8 cellular contexts compared by ENCODE assay signal in genomic region chr3:193240436-193240849, GRCh38. TPM values are rescaled to one million over a fixed set of nuclear protein-coding genes. Genes with fewer than 3 reads are reported as not detected.
A peak's percentile ranks its signal among the peaks of the same experiment; 100 is the strongest.
DNase-seq lines count a peak whose midpoint lies in the region; ATAC-seq and TF ChIP-seq lines count a peak whose summit lies in the region.

No MANE protein-coding gene starts in this region.

- TF ChIP-seq POLR2A in Peyer's patch (IDR thresholded peaks at IDR 0.05) = no peak

- H3K27me3 Mint-ChIP-seq in endothelial cell (ENCODE audit: unreplicated experiment) = no peaks in the 10 kb centered on the region
- peaks cover 30 to 49% (median 35%) of the 10 kb centered on the region in 5 donors for H3K27me3 Mint-ChIP-seq in naive thymus-derived CD8-positive, alpha-beta T cell

- H3K36me3 Mint-ChIP-seq in endothelial cell (ENCODE audit: low read depth, unreplicated experiment) = no peaks in the 10 kb centered on the region
- H3K36me3 Mint-ChIP-seq in naive thymus-derived CD8-positive, alpha-beta T cell = peaks cover 0 to 4% (median 0%) of the 10 kb centered on the region in 3 donors

- no peaks in the 10 kb centered on the region for H3K9me3 ChIP-seq in MG63
- no peaks in the 10 kb centered on the region for H3K9me3 ChIP-seq in Peyer's patch

- no peak overlapping the region for H3K27ac ChIP-seq in Peyer's patch

- peaks cover 0 to 6% (median 0%) of the 10 kb centered on the region in 4 donors for H3K4me1 ChIP-seq in Peyer's patch

- H3K36me3 ChIP-seq in MG63 (no peaks in the 10 kb centered on the region), Peyer's patch (no peaks in the 10 kb centered on the region)

- H3K27me3 ChIP-seq in MG63 (no peaks in the 10 kb centered on the region), Peyer's patch (no peaks in the 10 kb centered on the region)

- POLR2A ChIA-PET in naive thymus-derived CD8-positive, alpha-beta T cell (lab: Charles Lee) = no interaction called here

- DNase-seq in CMK (ENCODE audit: low read depth) (peak; percentile 18), MG63 (no peak), endothelial cell (ENCODE audit: low spot score) (peak; percentile 11), activated gamma-delta T cell treated with Interleukin-2 at 50 U/mL for 16 hours (no peak), DMS53 (lab: John Stamatoyannopoulos, UW) (no peak), Peyer's patch (no peak)
- no peak for DNase-seq in naive thymus-derived CD8-positive, alpha-beta T cell
- DNase-seq in central memory CD4-positive, alpha-beta T cell = no peak

- H3K4me3 Mint-ChIP-seq in endothelial cell (ENCODE audit: unreplicated experiment) = peak overlapping the region; percentile 93
- H3K4me3 Mint-ChIP-seq in naive thymus-derived CD8-positive, alpha-beta T cell = peak overlapping the region in 7 of 10 donors; percentile 5 to 64 (median 52)

- H3K27ac Mint-ChIP-seq in endothelial cell (ENCODE audit: unreplicated experiment) = no peak overlapping the region
- no peak overlapping the region for H3K27ac Mint-ChIP-seq in naive thymus-derived CD8-positive, alpha-beta T cell

- TF ChIP-seq CTCF in endothelial cell (IDR thresholded peaks at IDR 0.05; ENCODE audit: unreplicated experiment) (no peak), Peyer's patch (IDR thresholded peaks at IDR 0.05) (no peak)

- H3K4me3 ChIP-seq in MG63 (peak overlapping the region; percentile 62), Peyer's patch (peak overlapping the region in 2 of 4 donors; percentile 43 to 49)

- ATAC-seq in naive thymus-derived CD8-positive, alpha-beta T cell = no peak

- H3K9me3 Mint-ChIP-seq in endothelial cell (ENCODE audit: unreplicated experiment) = no peaks in the 10 kb centered on the region
- peaks cover 0 to 12% (median 1%) of the 10 kb centered on the region in 9 donors for H3K9me3 Mint-ChIP-seq in naive thymus-derived CD8-positive, alpha-beta T cell

- peaks cover 6% of the 10 kb centered on the region for H3K4me1 Mint-ChIP-seq in endothelial cell (ENCODE audit: unreplicated experiment)
- H3K4me1 Mint-ChIP-seq in naive thymus-derived CD8-positive, alpha-beta T cell = peaks cover 0 to 8% (median 3%) of the 10 kb centered on the region in 4 donors

RNA-seq across cellular contexts. Expression of gene PLAAT1, which starts 0.6 kb away (rescaled TPM):
- total RNA-seq in MG63 (2014; rRNA removed; shearing (Covaris generic); ENCODE audit: low replicate concordance) = 16.7 and 19.1 TPM in 2 replicates
- total RNA-seq in endothelial cell (ENCODE audit: unreplicated experiment) (1.7 TPM), Peyer's patch (not detected)
- not detected for total RNA-seq in naive thymus-derived CD8-positive, alpha-beta T cell
- polyA plus RNA-seq in naive thymus-derived CD8-positive, alpha-beta T cell = not detected

Comparison
In these comparisons a context has a peak if more than half of its experiments do, and no peak if none do; other contexts are left out.
1. DNase-seq: peak in CMK (single experiment) and endothelial cell (single experiment); none in MG63 (single experiment), naive thymus-derived CD8-positive, alpha-beta T cell (0 of 10), central memory CD4-positive, alpha-beta T cell (single experiment), activated gamma-delta T cell treated with Interleukin-2 at 50 U/mL for 16 hours (single experiment), DMS53 (single experiment) and Peyer's patch (0 of 3).